ENCODE assay signal across 1 cellular context in the genomic region with DNA sequence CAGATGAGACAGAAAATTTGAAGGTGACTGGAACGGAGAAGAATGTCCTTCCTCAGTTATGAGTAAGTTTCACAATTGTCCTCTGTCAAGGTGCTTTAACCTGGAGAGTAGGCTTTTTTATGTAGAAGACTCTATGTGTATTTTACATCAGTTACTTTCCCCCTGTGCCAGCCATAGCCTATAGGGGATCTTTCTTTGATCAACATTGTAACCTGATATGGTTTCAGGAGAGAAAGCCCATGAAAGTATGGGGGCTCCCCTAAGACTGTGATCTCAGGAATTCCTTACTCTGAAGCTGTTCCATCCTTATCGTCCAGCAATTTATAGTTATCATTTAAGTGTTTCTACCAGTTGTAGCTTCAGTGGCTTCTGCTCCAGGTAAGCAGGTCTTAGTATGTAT.
TF ChIP-seq lines count a peak whose summit lies in the region.

No MANE protein-coding gene starts in this region.

TF ChIP-seq in WTC11, 78 proteins besides CTCF, POLR2A, EP300 and RAD21 (continued from another document):
- TF ChIP-seq ZNF138 (CRISPR knock-in tag; conservative IDR thresholded peaks at IDR 0.05): no peak
- TF ChIP-seq PRRX2 (CRISPR knock-in tag; IDR thresholded peaks at IDR 0.05): no peak
- no peak for TF ChIP-seq NFYB (CRISPR knock-in tag; conservative IDR thresholded peaks at IDR 0.05; ENCODE audit: low read depth)
- TF ChIP-seq FOXP1 (CRISPR knock-in tag; IDR thresholded peaks at IDR 0.05; ENCODE audit: borderline replicate concordance): no peak
- TF ChIP-seq, protein P1, sequence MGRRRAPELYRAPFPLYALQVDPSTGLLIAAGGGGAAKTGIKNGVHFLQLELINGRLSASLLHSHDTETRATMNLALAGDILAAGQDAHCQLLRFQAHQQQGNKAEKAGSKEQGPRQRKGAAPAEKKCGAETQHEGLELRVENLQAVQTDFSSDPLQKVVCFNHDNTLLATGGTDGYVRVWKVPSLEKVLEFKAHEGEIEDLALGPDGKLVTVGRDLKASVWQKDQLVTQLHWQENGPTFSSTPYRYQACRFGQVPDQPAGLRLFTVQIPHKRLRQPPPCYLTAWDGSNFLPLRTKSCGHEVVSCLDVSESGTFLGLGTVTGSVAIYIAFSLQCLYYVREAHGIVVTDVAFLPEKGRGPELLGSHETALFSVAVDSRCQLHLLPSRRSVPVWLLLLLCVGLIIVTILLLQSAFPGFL (CRISPR knock-in tag; IDR thresholded peaks at IDR 0.05; ENCODE audit: borderline replicate concordance): no peak
- no peak for TF ChIP-seq NR3C1 (CRISPR knock-in tag; conservative IDR thresholded peaks at IDR 0.05; ENCODE audit: low read depth)
- no peak for TF ChIP-seq RORB (CRISPR knock-in tag; IDR thresholded peaks at IDR 0.05)
- no peak for TF ChIP-seq TEAD1 (CRISPR knock-in tag; IDR thresholded peaks at IDR 0.05)
- TF ChIP-seq, protein P2, sequence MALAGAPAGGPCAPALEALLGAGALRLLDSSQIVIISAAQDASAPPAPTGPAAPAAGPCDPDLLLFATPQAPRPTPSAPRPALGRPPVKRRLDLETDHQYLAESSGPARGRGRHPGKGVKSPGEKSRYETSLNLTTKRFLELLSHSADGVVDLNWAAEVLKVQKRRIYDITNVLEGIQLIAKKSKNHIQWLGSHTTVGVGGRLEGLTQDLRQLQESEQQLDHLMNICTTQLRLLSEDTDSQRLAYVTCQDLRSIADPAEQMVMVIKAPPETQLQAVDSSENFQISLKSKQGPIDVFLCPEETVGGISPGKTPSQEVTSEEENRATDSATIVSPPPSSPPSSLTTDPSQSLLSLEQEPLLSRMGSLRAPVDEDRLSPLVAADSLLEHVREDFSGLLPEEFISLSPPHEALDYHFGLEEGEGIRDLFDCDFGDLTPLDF (CRISPR knock-in tag; IDR thresholded peaks at IDR 0.05): no peak
- TF ChIP-seq, protein P3, sequence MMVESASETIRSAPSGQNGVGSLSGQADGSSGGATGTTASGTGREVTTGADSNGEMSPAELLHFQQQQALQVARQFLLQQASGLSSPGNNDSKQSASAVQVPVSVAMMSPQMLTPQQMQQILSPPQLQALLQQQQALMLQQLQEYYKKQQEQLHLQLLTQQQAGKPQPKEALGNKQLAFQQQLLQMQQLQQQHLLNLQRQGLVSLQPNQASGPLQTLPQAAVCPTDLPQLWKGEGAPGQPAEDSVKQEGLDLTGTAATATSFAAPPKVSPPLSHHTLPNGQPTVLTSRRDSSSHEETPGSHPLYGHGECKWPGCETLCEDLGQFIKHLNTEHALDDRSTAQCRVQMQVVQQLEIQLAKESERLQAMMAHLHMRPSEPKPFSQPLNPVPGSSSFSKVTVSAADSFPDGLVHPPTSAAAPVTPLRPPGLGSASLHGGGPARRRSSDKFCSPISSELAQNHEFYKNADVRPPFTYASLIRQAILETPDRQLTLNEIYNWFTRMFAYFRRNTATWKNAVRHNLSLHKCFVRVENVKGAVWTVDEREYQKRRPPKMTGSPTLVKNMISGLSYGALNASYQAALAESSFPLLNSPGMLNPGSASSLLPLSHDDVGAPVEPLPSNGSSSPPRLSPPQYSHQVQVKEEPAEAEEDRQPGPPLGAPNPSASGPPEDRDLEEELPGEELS (CRISPR knock-in tag; IDR thresholded peaks at IDR 0.05): no peak
- TF ChIP-seq, protein P4, sequence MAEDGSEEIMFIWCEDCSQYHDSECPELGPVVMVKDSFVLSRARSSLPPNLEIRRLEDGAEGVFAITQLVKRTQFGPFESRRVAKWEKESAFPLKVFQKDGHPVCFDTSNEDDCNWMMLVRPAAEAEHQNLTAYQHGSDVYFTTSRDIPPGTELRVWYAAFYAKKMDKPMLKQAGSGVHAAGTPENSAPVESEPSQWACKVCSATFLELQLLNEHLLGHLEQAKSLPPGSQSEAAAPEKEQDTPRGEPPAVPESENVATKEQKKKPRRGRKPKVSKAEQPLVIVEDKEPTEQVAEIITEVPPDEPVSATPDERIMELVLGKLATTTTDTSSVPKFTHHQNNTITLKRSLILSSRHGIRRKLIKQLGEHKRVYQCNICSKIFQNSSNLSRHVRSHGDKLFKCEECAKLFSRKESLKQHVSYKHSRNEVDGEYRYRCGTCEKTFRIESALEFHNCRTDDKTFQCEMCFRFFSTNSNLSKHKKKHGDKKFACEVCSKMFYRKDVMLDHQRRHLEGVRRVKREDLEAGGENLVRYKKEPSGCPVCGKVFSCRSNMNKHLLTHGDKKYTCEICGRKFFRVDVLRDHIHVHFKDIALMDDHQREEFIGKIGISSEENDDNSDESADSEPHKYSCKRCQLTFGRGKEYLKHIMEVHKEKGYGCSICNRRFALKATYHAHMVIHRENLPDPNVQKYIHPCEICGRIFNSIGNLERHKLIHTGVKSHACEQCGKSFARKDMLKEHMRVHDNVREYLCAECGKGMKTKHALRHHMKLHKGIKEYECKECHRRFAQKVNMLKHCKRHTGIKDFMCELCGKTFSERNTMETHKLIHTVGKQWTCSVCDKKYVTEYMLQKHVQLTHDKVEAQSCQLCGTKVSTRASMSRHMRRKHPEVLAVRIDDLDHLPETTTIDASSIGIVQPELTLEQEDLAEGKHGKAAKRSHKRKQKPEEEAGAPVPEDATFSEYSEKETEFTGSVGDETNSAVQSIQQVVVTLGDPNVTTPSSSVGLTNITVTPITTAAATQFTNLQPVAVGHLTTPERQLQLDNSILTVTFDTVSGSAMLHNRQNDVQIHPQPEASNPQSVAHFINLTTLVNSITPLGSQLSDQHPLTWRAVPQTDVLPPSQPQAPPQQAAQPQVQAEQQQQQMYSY (CRISPR knock-in tag; IDR thresholded peaks at IDR 0.05): no peak
- TF ChIP-seq, protein P5, sequence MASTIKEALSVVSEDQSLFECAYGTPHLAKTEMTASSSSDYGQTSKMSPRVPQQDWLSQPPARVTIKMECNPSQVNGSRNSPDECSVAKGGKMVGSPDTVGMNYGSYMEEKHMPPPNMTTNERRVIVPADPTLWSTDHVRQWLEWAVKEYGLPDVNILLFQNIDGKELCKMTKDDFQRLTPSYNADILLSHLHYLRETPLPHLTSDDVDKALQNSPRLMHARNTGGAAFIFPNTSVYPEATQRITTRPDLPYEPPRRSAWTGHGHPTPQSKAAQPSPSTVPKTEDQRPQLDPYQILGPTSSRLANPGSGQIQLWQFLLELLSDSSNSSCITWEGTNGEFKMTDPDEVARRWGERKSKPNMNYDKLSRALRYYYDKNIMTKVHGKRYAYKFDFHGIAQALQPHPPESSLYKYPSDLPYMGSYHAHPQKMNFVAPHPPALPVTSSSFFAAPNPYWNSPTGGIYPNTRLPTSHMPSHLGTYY (CRISPR knock-in tag; IDR thresholded peaks at IDR 0.05): no peak
- no peak for TF ChIP-seq TP53 (CRISPR knock-in tag; IDR thresholded peaks at IDR 0.05)
